ENCODE assay signal across 12 cellular contexts in genomic region chr22:27512283-27512761, GRCh38.
DNase-seq lines count a peak whose midpoint lies in the region; ATAC-seq and TF ChIP-seq lines count a peak whose summit lies in the region.
"Had no signal": no experiment of that assay in that cellular context is flagged by ENCODE, and none has a peak within 500 bp of the region (broad histone marks: within the 10 kb centered on the region; RNA-seq: fewer than 3 reads in every experiment).

No MANE protein-coding gene starts in this region.

- no peak for ATAC-seq in HG03097 (IDR thresholded peaks at IDR 0.05; ENCODE audit: low FRiP score, unreplicated experiment)

- 50% methylated on average over 13 of the region's 13 CpGs for WGBS in SK-N-SH (ENCODE audit: low lambda C conversion rate)

- TF ChIP-seq EP300 in SK-N-SH (IDR thresholded peaks at IDR 0.05; ENCODE audit: borderline replicate concordance in 1 of 2, low read depth in 1 of 2, low read length in 1 of 2): peak in 1 of 2 experiments; percentile 36; a peak in 1 of 4 replicates

- H3K4me3 Mint-ChIP-seq in osteocyte (ENCODE audit: unreplicated experiment): peak overlapping the region; percentile 38
- H3K4me3 Mint-ChIP-seq: central memory CD8-positive, alpha-beta T cell had no signal

- TF ChIP-seq CTCF in SK-N-SH (IDR thresholded peaks at IDR 0.05) (no peak), fibroblast of pulmonary artery (IDR thresholded peaks at IDR 0.05; ENCODE audit: low read length, missing control alignments) (no peak), osteocyte (IDR thresholded peaks at IDR 0.05) (no peak)

- H3K4me3 ChIP-seq in SK-N-SH (ENCODE audit: low read depth in 2 of 2, low read length in 1 of 2) (no peak overlapping the region), fibroblast of pulmonary artery (replicated peaks; ENCODE audit: low read depth, low read length) (no peak overlapping the region)

- peak overlapping the region; percentile 55; the same call in 1 of the 2 replicates for H3K4me2 ChIP-seq in SK-N-SH

- peak overlapping the region; percentile 19 to 60; a peak in 3 of 4 replicates for H3K27ac ChIP-seq in SK-N-SH (ENCODE audit: low read depth in 2 of 2, low read length in 1 of 2)

- H3K4me1 Mint-ChIP-seq in osteocyte (ENCODE audit: unreplicated experiment): peaks cover 62% of the 10 kb centered on the region
- H3K4me1 Mint-ChIP-seq: central memory CD8-positive, alpha-beta T cell; naive B cell had no signal

- H4K20me1 ChIP-seq in SK-N-SH (ENCODE audit: insufficient read depth): no peaks in the 10 kb centered on the region

- DNase-seq in AG20443 (ENCODE audit: low spot score) (peak; percentile 95), SK-N-SH (no peak), fibroblast of pulmonary artery (ENCODE audit: low read depth) (peak; percentile 99), osteocyte (ENCODE audit: extremely low spot score, unreplicated experiment) (no peak), pons (ENCODE audit: low spot score) (no peak), foreskin melanocyte (no peak), HEK293T (ENCODE audit: extremely low spot score) (no peak)
- DNase-seq: activated CD4-positive, alpha-beta T cell treated with anti-CD3 and anti-CD28 coated beads for 48 hours; DND-41; naive B cell had no signal

- H3F3A ChIP-seq in SK-N-SH (replicated peaks; ENCODE audit: insufficient read depth): peaks cover 4% of the 10 kb centered on the region

- H3K36me3 ChIP-seq in SK-N-SH (replicated peaks in 1 of 2; ENCODE audit: control insufficient read depth in 1 of 2, insufficient read depth in 2 of 2, low read length in 1 of 2): no peaks in the 10 kb centered on the region

- POLR2A ChIA-PET in SK-N-SH (lab: Yijun Ruan, JAX) (no interaction called here), HEK293T (lab: Yijun Ruan, JAX) (no interaction called here)

- CTCF ChIA-PET in SK-N-SH (lab: Yijun Ruan, JAX) (no interaction called here), HEK293T (lab: Yijun Ruan, JAX) (no interaction called here)

- H3K9me2 ChIP-seq in SK-N-SH: no peaks in the 10 kb centered on the region

- H3K79me2 ChIP-seq in SK-N-SH (ENCODE audit: insufficient read depth): no peaks in the 10 kb centered on the region

- H3K9me3 ChIP-seq in SK-N-SH: no peaks in the 10 kb centered on the region

- no peak for TF ChIP-seq RAD21 in SK-N-SH (IDR thresholded peaks at IDR 0.05; ENCODE audit: low read length)

- no peak overlapping the region for H3K9ac ChIP-seq in SK-N-SH

- H3K9me3 Mint-ChIP-seq in osteocyte (ENCODE audit: unreplicated experiment): no peaks in the 10 kb centered on the region
- H3K9me3 Mint-ChIP-seq: central memory CD8-positive, alpha-beta T cell had no signal

- H3K27me3 Mint-ChIP-seq in osteocyte (ENCODE audit: unreplicated experiment): no peaks in the 10 kb centered on the region

- no peaks in the 10 kb centered on the region for H3K36me3 Mint-ChIP-seq in osteocyte (ENCODE audit: unreplicated experiment)
- H3K36me3 Mint-ChIP-seq: naive B cell had no signal

- H2AFZ ChIP-seq in SK-N-SH (ENCODE audit: low read depth): peak overlapping the region; percentile 67; the same call in 1 of the 2 replicates

- no peaks in the 10 kb centered on the region for H3K27me3 ChIP-seq in SK-N-SH (ENCODE audit: insufficient read depth)

- peak overlapping the region; percentile 76 for H3K27ac Mint-ChIP-seq in osteocyte (ENCODE audit: unreplicated experiment)
- H3K27ac Mint-ChIP-seq: naive B cell had no signal

- H3K4me1 ChIP-seq in SK-N-SH (ENCODE audit: control insufficient read depth in 1 of 2, insufficient read depth in 2 of 2, low read depth in 1 of 2, low read length in 1 of 2): peaks cover 3 to 10% of the 10 kb centered on the region in 2 experiments; a peak in 1 of 4 replicates

TF ChIP-seq in SK-N-SH, 30 proteins besides CTCF, POLR2A, EP300 and RAD21:
- TF ChIP-seq NFIC (IDR thresholded peaks at IDR 0.05; ENCODE audit: borderline replicate concordance) (peak; percentile 84), JUND (IDR thresholded peaks at IDR 0.05) (peak; percentile 76), TCF12 (IDR thresholded peaks at IDR 0.05) (0 out of 2 replicates have a peak, but pooled peaks have one; percentile 35), RFX5 (IDR thresholded peaks at IDR 0.05; ENCODE audit: low read length) (no peak), GATA2 (CRISPR knock-in tag; IDR thresholded peaks at IDR 0.05) (no peak), FOSL2 (IDR thresholded peaks at IDR 0.05; ENCODE audit: borderline replicate concordance, low read depth) (peak; percentile 19; the same call in 1 of the 2 replicates), TEAD4 (IDR thresholded peaks at IDR 0.05; ENCODE audit: borderline replicate concordance, insufficient read depth) (peak; percentile 62), PBX3 (IDR thresholded peaks at IDR 0.05) (peak; percentile 53; the same call in 1 of the 2 replicates), MEF2A (IDR thresholded peaks at IDR 0.05; ENCODE audit: borderline replicate concordance, low read depth) (no peak)

TF ChIP-seq in HEK293T, 16 proteins besides CTCF, POLR2A, EP300 and RAD21:
- TF ChIP-seq LEF1 (IDR thresholded peaks at IDR 0.05; ENCODE audit: borderline replicate concordance) (no peak), FOXK2 (IDR thresholded peaks at IDR 0.05) (no peak), PKNOX1 (IDR thresholded peaks at IDR 0.05) (no peak), ELF4 (IDR thresholded peaks at IDR 0.05) (no peak), NFRKB (IDR thresholded peaks at IDR 0.05) (no peak), ZNF384 (IDR thresholded peaks at IDR 0.05) (no peak), HDGF (IDR thresholded peaks at IDR 0.05; ENCODE audit: borderline replicate concordance) (no peak), BHLHE40 (IDR thresholded peaks at IDR 0.05; ENCODE audit: borderline replicate concordance) (no peak), SUZ12 (IDR thresholded peaks at IDR 0.05) (no peak), FOXM1 (IDR thresholded peaks at IDR 0.05; ENCODE audit: borderline replicate concordance) (no peak), TARDBP (IDR thresholded peaks at IDR 0.05) (no peak), ARNT (IDR thresholded peaks at IDR 0.05) (no peak)
TF ChIP-seq in HEK293T: peak in this region for 0.

Comparison
In these comparisons a context has a peak if more than half of its experiments do, and no peak if none do; other contexts are left out.
1. DNase-seq: peak in AG20443 (single experiment) and fibroblast of pulmonary artery (single experiment); none in SK-N-SH (single experiment), osteocyte (single experiment), pons (single experiment), foreskin melanocyte (single experiment) and HEK293T (single experiment).